29 cellular contexts compared by ENCODE assay signal in genomic region chr3:18416332-18416731, GRCh38. TPM values are rescaled to one million over a fixed set of nuclear protein-coding genes. Genes with fewer than 3 reads are reported as not detected.
DNase-seq lines count a peak whose midpoint lies in the region; ATAC-seq lines count a peak whose summit lies in the region.
"Had no signal": no experiment of that assay in that cellular context is flagged by ENCODE, and none has a peak within 500 bp of the region (broad histone marks: within the 10 kb centered on the region; RNA-seq: fewer than 3 reads in every experiment).

No MANE protein-coding gene starts in this region.

- H3K27ac ChIP-seq in thymus (ENCODE audit: low read depth), result peak overlapping the region; percentile 68
- H3K27ac ChIP-seq: epithelial cell of prostate, heart left ventricle, uterus had no signal

- CTCF ChIA-PET in activated naive CD4-positive, alpha-beta T cell treated with anti-CD3 and anti-CD28 coated beads for 36 hours (lab: Charles Lee), result no interaction called here

- H3K27ac Mint-ChIP-seq in activated naive CD4-positive, alpha-beta T cell treated with anti-CD3 and anti-CD28 coated beads for 36 hours, result peak overlapping the region; percentile 86
- H3K27ac Mint-ChIP-seq in activated naive CD8-positive, alpha-beta T cell treated with anti-CD3 and anti-CD28 coated beads, Interleukin-2, amount 10 ng/mL, durations not matched to agents 7 days and 5 days, result peak overlapping the region; percentile 59
- H3K27ac Mint-ChIP-seq: brain, memory B cell had no signal

- peak overlapping the region; percentile 36 for H3K4me3 Mint-ChIP-seq in activated naive CD4-positive, alpha-beta T cell treated with anti-CD3 and anti-CD28 coated beads for 36 hours
- H3K4me3 Mint-ChIP-seq in activated naive CD8-positive, alpha-beta T cell treated with anti-CD3 and anti-CD28 coated beads, Interleukin-2, amount 10 ng/mL, durations not matched to agents 7 days and 5 days, result peak overlapping the region; percentile 66
- H3K4me3 Mint-ChIP-seq: brain, memory B cell had no signal

- peaks cover 41% of the 10 kb centered on the region for H3K36me3 ChIP-seq in thymus (ENCODE audit: control insufficient read depth, insufficient read depth)
- H3K36me3 ChIP-seq: uterus had no signal

- peaks cover 92% of the 10 kb centered on the region for H3K4me1 Mint-ChIP-seq in activated naive CD4-positive, alpha-beta T cell treated with anti-CD3 and anti-CD28 coated beads for 36 hours (ENCODE audit: low read depth)
- H3K4me1 Mint-ChIP-seq in activated naive CD8-positive, alpha-beta T cell treated with anti-CD3 and anti-CD28 coated beads, Interleukin-2, amount 10 ng/mL, durations not matched to agents 7 days and 5 days, result peaks cover 71% of the 10 kb centered on the region
- H3K4me1 Mint-ChIP-seq: memory B cell had no signal

- peaks cover 23% of the 10 kb centered on the region for H3K4me1 ChIP-seq in thymus (ENCODE audit: control insufficient read depth, insufficient read depth, low read length)
- H3K4me1 ChIP-seq: uterus had no signal

- DNase-seq in activated naive CD4-positive, alpha-beta T cell treated with anti-CD3 and anti-CD28 coated beads for 36 hours, result no peak
- DNase-seq in activated naive CD4-positive, alpha-beta T cell treated with anti-CD3 and anti-CD28 coated beads, Interleukin-2, amount 50 U/mL, for 16 hours, result no peak
- peak; percentile 93 for DNase-seq in NCI-H526 treated with DMSO at 0.1 percent for 48 hours (lab: John Stamatoyannopoulos, UW)
- no peak for DNase-seq in activated naive CD8-positive, alpha-beta T cell treated with anti-CD3 and anti-CD28 coated beads, Interleukin-2, amount 10 ng/mL, durations not matched to agents 7 days and 5 days
- DNase-seq: activated CD4-positive, alpha-beta T cell treated with anti-CD3 and anti-CD28 coated beads for 48 hours; C1 segment of cervical spinal cord; effector CD4-positive, alpha-beta T cell; EL; HCEC 1CT; heart left ventricle; Kasumi-1; left cardiac atrium; NCI-H1048; NCI-H1694 treated with DMSO at 0.1 percent for 48 hours; NCI-H2171; NCI-H524; nucleus accumbens; SHP77; stimulated activated CD4-positive, alpha-beta T cell treated with anti-CD3 and anti-CD28 coated beads, Interleukin-2, amount 100 ng/mL, for 24 hours; SW 1271; uterus had no signal

- 83% methylated on average over 3 of the region's 3 CpGs for WGBS in thymus

- H3K36me3 Mint-ChIP-seq in activated naive CD4-positive, alpha-beta T cell treated with anti-CD3 and anti-CD28 coated beads for 36 hours (ENCODE audit: low read depth), result peaks cover 85% of the 10 kb centered on the region
- H3K36me3 Mint-ChIP-seq in activated naive CD8-positive, alpha-beta T cell treated with anti-CD3 and anti-CD28 coated beads, Interleukin-2, amount 10 ng/mL, durations not matched to agents 7 days and 5 days, result peaks cover 66% of the 10 kb centered on the region

- no peaks in the 10 kb centered on the region for H3K9me3 ChIP-seq in thymus (ENCODE audit: control insufficient read depth)
- H3K9me3 ChIP-seq: heart left ventricle, uterus had no signal

- H3K4me3 ChIP-seq in thymus (ENCODE audit: low read length), result peak overlapping the region; percentile 16
- H3K4me3 ChIP-seq: heart left ventricle, smooth muscle cell, uterus had no signal

- H3K27me3 ChIP-seq in thymus (ENCODE audit: control insufficient read depth, insufficient read depth), result no peaks in the 10 kb centered on the region
- H3K27me3 ChIP-seq: heart left ventricle, uterus had no signal

- no peaks in the 10 kb centered on the region for H3K27me3 Mint-ChIP-seq in activated naive CD4-positive, alpha-beta T cell treated with anti-CD3 and anti-CD28 coated beads for 36 hours (ENCODE audit: low read depth)
- H3K27me3 Mint-ChIP-seq in activated naive CD8-positive, alpha-beta T cell treated with anti-CD3 and anti-CD28 coated beads, Interleukin-2, amount 10 ng/mL, durations not matched to agents 7 days and 5 days, result no peaks in the 10 kb centered on the region
- H3K27me3 Mint-ChIP-seq: brain had no signal

- intact Hi-C loops in activated naive CD4-positive, alpha-beta T cell treated with anti-CD3 and anti-CD28 coated beads for 36 hours (cut with micrococcal nuclease), result no loop called here

- ATAC-seq in activated naive CD8-positive, alpha-beta T cell treated with anti-CD3 and anti-CD28 coated beads, Interleukin-2, amount 10 ng/mL, durations not matched to agents 7 days and 5 days (ENCODE audit: low read depth), result no peak
- ATAC-seq in GM19397 (IDR thresholded peaks at IDR 0.05; ENCODE audit: unreplicated experiment) (no peak), HG02885 (IDR thresholded peaks at IDR 0.05; ENCODE audit: poor library complexity, unreplicated experiment) (no peak)
- ATAC-seq: heart left ventricle, HepG2, left cardiac atrium had no signal

- H3K9me3 Mint-ChIP-seq in activated naive CD4-positive, alpha-beta T cell treated with anti-CD3 and anti-CD28 coated beads for 36 hours, result no peaks in the 10 kb centered on the region
- H3K9me3 Mint-ChIP-seq in activated naive CD8-positive, alpha-beta T cell treated with anti-CD3 and anti-CD28 coated beads, Interleukin-2, amount 10 ng/mL, durations not matched to agents 7 days and 5 days, result no peaks in the 10 kb centered on the region
- H3K9me3 Mint-ChIP-seq: brain, memory B cell had no signal

- POLR2A ChIA-PET in activated naive CD8-positive, alpha-beta T cell treated with anti-CD3 and anti-CD28 coated beads, Interleukin-2, amount 10 ng/mL, durations not matched to agents 7 days and 5 days (lab: Charles Lee), result interaction anchor here (1.6 to 13.2 kb wide), 4 partner anchors 11 to 28 kb away, joined by 4 to 385 read pairs (median 12); no protein-coding TSS in a partner anchor

RNA-seq across cellular contexts. Expression of gene SATB1, which starts 8.8 kb away (rescaled TPM):
- 100 to 1,000 TPM; 303 to 305 TPM for total RNA-seq in activated naive CD4-positive, alpha-beta T cell treated with anti-CD3 and anti-CD28 coated beads for 36 hours
- total RNA-seq in activated naive CD8-positive, alpha-beta T cell treated with anti-CD3 and anti-CD28 coated beads, Interleukin-2, amount 10 ng/mL, durations not matched to agents 7 days and 5 days, result 100 to 1,000 TPM; 281 to 288 TPM
- polyA plus RNA-seq in thymus, result 172 TPM
- total RNA-seq: HepG2 had no signal
